17 cellular contexts compared by ENCODE assay signal in the genomic region with DNA sequence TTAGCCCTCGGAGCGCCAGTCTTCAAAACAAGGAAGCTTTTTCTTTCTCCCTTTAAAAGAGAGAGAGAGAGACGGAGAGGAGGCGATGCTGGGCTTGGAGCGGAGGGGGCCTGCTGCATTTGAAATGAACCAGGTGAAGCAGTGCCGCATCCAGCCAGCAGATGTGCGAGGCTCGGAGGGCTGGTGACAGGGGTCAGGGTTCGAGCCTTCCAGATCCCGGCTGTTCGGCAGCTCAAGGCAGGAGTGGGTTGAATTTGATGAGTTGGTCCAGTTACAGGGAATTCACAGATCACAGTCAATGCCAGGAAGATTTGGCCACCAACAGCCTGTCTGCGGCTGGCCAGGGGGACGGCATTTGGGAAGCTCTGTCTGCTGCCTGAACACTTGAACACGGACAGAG. TPM values are rescaled to one million over a fixed set of nuclear protein-coding genes. Genes with fewer than 3 reads are reported as not detected.
DNase-seq lines count a peak whose midpoint lies in the region; ATAC-seq and TF ChIP-seq lines count a peak whose summit lies in the region.
"Had no signal": no experiment of that assay in that cellular context is flagged by ENCODE, and none has a peak within 500 bp of the region (broad histone marks: within the 10 kb centered on the region; RNA-seq: fewer than 3 reads in every experiment).

No MANE protein-coding gene starts in this region.

- CTCF ChIA-PET in CD8-positive, alpha-beta T cell (lab: Charles Lee): interaction anchor here (1.5 kb wide), 1 partner anchor 86 kb away, joined by 4 read pairs; no protein-coding TSS in a partner anchor

- H3K4me3 Mint-ChIP-seq in CD8-positive, alpha-beta T cell: peak overlapping the region; percentile 43
- H3K4me3 Mint-ChIP-seq in immature natural killer cell: peak overlapping the region in 4 of 5 donors; percentile 32 to 59 (median 53)
- H3K4me3 Mint-ChIP-seq: stimulated activated effector memory CD8-positive, alpha-beta T cell treated with anti-CD3 and anti-CD28 coated beads, Interleukin-12 subunit alpha, Interleukin-12 subunit beta, amount 100 ng/mL, for 72 hours; T-helper 17 cell had no signal

- H3K9me3 ChIP-seq in CD8-positive, alpha-beta T cell (ENCODE audit: low read length): no peaks in the 10 kb centered on the region

- H3K27ac Mint-ChIP-seq in CD8-positive, alpha-beta T cell: no peak overlapping the region
- no peak overlapping the region for H3K27ac Mint-ChIP-seq in immature natural killer cell
- H3K27ac Mint-ChIP-seq: activated naive CD4-positive, alpha-beta T cell treated with anti-CD3 and anti-CD28 coated beads, Interleukin-2, amount 50 U/mL, for 72 hours; stimulated activated effector memory CD8-positive, alpha-beta T cell treated with anti-CD3 and anti-CD28 coated beads, Interleukin-12 subunit alpha, Interleukin-12 subunit beta, amount 100 ng/mL, for 72 hours; T-helper 17 cell had no signal

- H3K36me3 ChIP-seq in CD8-positive, alpha-beta T cell (ENCODE audit: insufficient read depth, low read length): no peaks in the 10 kb centered on the region

- no peak for DNase-seq in CD8-positive, alpha-beta T cell
- DNase-seq in SK-N-DZ (ENCODE audit: low spot score): peak; percentile 30
- DNase-seq in immature natural killer cell: no peak
- DNase-seq in retina: peak; percentile 44
- DNase-seq in NCI-H1694 treated with DMSO at 0.1 percent for 48 hours (lab: John Stamatoyannopoulos, UW): no peak
- no peak for DNase-seq in hepatic stellate cell (ENCODE audit: low spot score)
- DNase-seq in activated CD4-positive, alpha-beta T cell treated with anti-CD3 and anti-CD28 coated beads for 4 hours: no peak
- DNase-seq: central memory CD4-positive, alpha-beta T cell; islet precursor cell; NCI-H1092; right cardiac atrium; T-helper 17 cell had no signal

- POLR2A ChIA-PET in CD8-positive, alpha-beta T cell (lab: Charles Lee): no interaction called here

- intact Hi-C loops in CD8-positive, alpha-beta T cell (cut with DNase I, micrococcal nuclease): no loop called here

- H3K4me1 Mint-ChIP-seq in CD8-positive, alpha-beta T cell (ENCODE audit: low read depth): peaks cover 7% of the 10 kb centered on the region
- peaks cover 11 to 14% of the 10 kb centered on the region in 2 donors for H3K4me1 Mint-ChIP-seq in immature natural killer cell

- no peaks in the 10 kb centered on the region for H3K27me3 ChIP-seq in CD8-positive, alpha-beta T cell (ENCODE audit: insufficient read depth, low read length)

- H3K4me1 ChIP-seq in CD8-positive, alpha-beta T cell (ENCODE audit: insufficient read depth, low read length): no peaks in the 10 kb centered on the region

- no peaks in the 10 kb centered on the region for H3K27me3 Mint-ChIP-seq in CD8-positive, alpha-beta T cell (ENCODE audit: low read depth)
- peaks cover 0 to 2% (median 1%) of the 10 kb centered on the region in 3 donors for H3K27me3 Mint-ChIP-seq in immature natural killer cell (ENCODE audit: low read depth in 3 of 3)

- H3K4me3 ChIP-seq in CD8-positive, alpha-beta T cell (ENCODE audit: low read depth, low read length): no peak overlapping the region

- ATAC-seq in CD8-positive, alpha-beta T cell: no peak
- ATAC-seq in HG02763 (IDR thresholded peaks at IDR 0.05; ENCODE audit: unreplicated experiment): no peak
- ATAC-seq: activated naive CD4-positive, alpha-beta T cell treated with anti-CD3 and anti-CD28 coated beads, Interleukin-2, amount 50 U/mL, for 72 hours; right cardiac atrium; Right ventricle myocardium inferior; stimulated activated effector memory CD8-positive, alpha-beta T cell treated with anti-CD3 and anti-CD28 coated beads, Interleukin-12 subunit alpha, Interleukin-12 subunit beta, amount 100 ng/mL, for 72 hours; T-helper 17 cell had no signal

- peaks cover 2% of the 10 kb centered on the region for H3K36me3 Mint-ChIP-seq in CD8-positive, alpha-beta T cell
- no peaks in the 10 kb centered on the region for H3K36me3 Mint-ChIP-seq in immature natural killer cell
- H3K36me3 Mint-ChIP-seq: activated naive CD4-positive, alpha-beta T cell treated with anti-CD3 and anti-CD28 coated beads, Interleukin-2, amount 50 U/mL, for 72 hours; stimulated activated effector memory CD8-positive, alpha-beta T cell treated with anti-CD3 and anti-CD28 coated beads, Interleukin-12 subunit alpha, Interleukin-12 subunit beta, amount 100 ng/mL, for 72 hours had no signal

- H3K27ac ChIP-seq in CD8-positive, alpha-beta T cell (ENCODE audit: low read depth, low read length): no peak overlapping the region
- H3K27ac ChIP-seq: C4-2B had no signal

- H3K9me3 Mint-ChIP-seq in CD8-positive, alpha-beta T cell: no peaks in the 10 kb centered on the region
- no peaks in the 10 kb centered on the region for H3K9me3 Mint-ChIP-seq in immature natural killer cell
- H3K9me3 Mint-ChIP-seq: activated naive CD4-positive, alpha-beta T cell treated with anti-CD3 and anti-CD28 coated beads, Interleukin-2, amount 50 U/mL, for 72 hours; stimulated activated effector memory CD8-positive, alpha-beta T cell treated with anti-CD3 and anti-CD28 coated beads, Interleukin-12 subunit alpha, Interleukin-12 subunit beta, amount 100 ng/mL, for 72 hours had no signal

- TF ChIP-seq CTCF in CD8-positive, alpha-beta T cell (IDR thresholded peaks at IDR 0.05): no peak

RNA-seq across cellular contexts. Expression of a gene that starts 48.6 kb away (rescaled TPM):
- 1 to 10 TPM; 6.3 to 7.8 TPM for total RNA-seq in CD8-positive, alpha-beta T cell
- polyA plus RNA-seq in SK-N-DZ (2014; cell fraction: cytosol; rRNA removed): 10.7 and 11.7 TPM in 2 replicates
- polyA plus RNA-seq in SK-N-DZ (2014; cell fraction: nucleus; rRNA removed): 20.6 and 21.6 TPM in 2 replicates
- 10 to 100 TPM; 18.4 to 32.9 (median 26.1) TPM for polyA plus RNA-seq in immature natural killer cell

RNA-seq across cellular contexts. Expression of a gene that starts 50.3 kb away (rescaled TPM):
- 10 to 100 TPM; 21.5 to 23.4 TPM for total RNA-seq in CD8-positive, alpha-beta T cell
- polyA plus RNA-seq in SK-N-DZ (2014; cell fraction: cytosol; rRNA removed): 6.2 and 6.4 TPM in 2 replicates
- polyA plus RNA-seq in SK-N-DZ (2014; cell fraction: nucleus; rRNA removed): 4.3 and 4.4 TPM in 2 replicates
- 10 to 100 TPM in 1 of 3 donors, 1 to 10 TPM in 2; 1.7 to 10.7 (median 3.5) TPM for polyA plus RNA-seq in immature natural killer cell

Comparison
In these comparisons a context has a peak if more than half of its experiments do, and no peak if none do; other contexts are left out.
1. DNase-seq: peak in SK-N-DZ (single experiment) and retina (single experiment); none in CD8-positive, alpha-beta T cell (0 of 7), immature natural killer cell (0 of 3), NCI-H1694 treated with DMSO at 0.1 percent for 48 hours (single experiment), hepatic stellate cell (single experiment) and activated CD4-positive, alpha-beta T cell treated with anti-CD3 and anti-CD28 coated beads for 4 hours (0 of 2).